In the genomic region with DNA sequence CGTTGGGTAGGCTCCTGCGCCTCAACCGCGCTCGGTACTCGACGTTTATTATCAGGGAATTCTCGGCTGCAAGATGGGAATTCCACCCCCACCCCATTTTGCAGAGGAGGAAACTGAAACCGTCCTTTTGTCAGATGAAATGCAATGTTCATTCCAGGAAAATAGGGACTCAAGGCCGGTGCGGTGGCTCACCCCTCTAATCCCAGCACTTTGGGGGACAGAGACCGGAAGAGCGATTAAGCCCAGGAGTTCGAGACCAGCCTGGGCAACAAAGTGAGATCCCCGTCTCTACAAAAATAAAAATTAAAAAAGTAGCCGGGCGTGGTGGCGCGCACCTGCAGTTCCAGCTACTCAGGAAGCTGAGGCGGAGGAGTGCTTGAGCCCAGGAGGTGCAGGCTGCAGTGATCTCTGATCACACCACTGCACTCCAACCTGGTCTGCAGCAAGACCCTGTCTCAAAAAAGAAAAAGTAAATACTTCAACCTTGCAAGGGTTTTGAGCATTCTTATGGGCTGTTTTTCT, we compare ENCODE assay signal across 8 cellular contexts. TPM values are rescaled to one million over a fixed set of nuclear protein-coding genes. Genes with fewer than 3 reads are reported as not detected.
DNase-seq lines count a peak whose midpoint lies in the region; ATAC-seq, FAIRE-seq and TF ChIP-seq lines count a peak whose summit lies in the region.

No MANE protein-coding gene starts in this region.

- ATAC-seq in Right ventricle myocardium inferior: no peak
- ATAC-seq in GM12878: peak; percentile 33
- ATAC-seq in memory B cell (ENCODE audit: low read depth): no peak
- no peak for ATAC-seq in aorta (ENCODE audit: low FRiP score)
- no peak for ATAC-seq in omental fat pad (ENCODE audit: low FRiP score)
- no peak for ATAC-seq in GM19452 (IDR thresholded peaks at IDR 0.05; ENCODE audit: unreplicated experiment)

- peaks cover 32% of the 10 kb centered on the region for H3K79me2 ChIP-seq in GM12878 (ENCODE audit: control insufficient read depth, insufficient read depth, low read length)

- FAIRE-seq in GM12878 (lab: Jason Lieb, UNC): no peak

- in situ Hi-C loops in GM12878 (cut with MboI): no loop called here

- H3K9ac ChIP-seq in GM12878 (ENCODE audit: control insufficient read depth, insufficient read depth, low read length): peak overlapping the region; percentile 82

- DNase-seq in right atrium auricular region (ENCODE audit: low spot score) (no peak), Right ventricle myocardium inferior (ENCODE audit: missing footprints) (no peak), GM12878 (ENCODE audit: low read depth, low spot score) (no peak), memory B cell (ENCODE audit: low spot score in 2 of 2) (no peak), aorta (no peak), omental fat pad (ENCODE audit: low spot score) (no peak), NCI-H226 (no peak)

- TF ChIP-seq POLR2A in GM12878 (IDR thresholded peaks at IDR 0.05; ENCODE audit: low read depth, low read length): no peak

- SMC1A ChIA-PET in GM12878 (lab: Charles Lee; ENCODE audit: uncharacterized antibody, unreplicated experiment): interaction anchor here (0.8 to 1.2 kb wide), 5 partner anchors 11 to 38 kb away, joined by 3 to 7 read pairs (median 4); no protein-coding TSS in a partner anchor

- H3K9me3 ChIP-seq in right atrium auricular region (no peaks in the 10 kb centered on the region), GM12878 (replicated peaks; ENCODE audit: control insufficient read depth, insufficient read depth, low read length) (no peaks in the 10 kb centered on the region), aorta (ENCODE audit: control insufficient read depth, low read length) (no peaks in the 10 kb centered on the region)

- peaks cover 13% of the 10 kb centered on the region for H3K36me3 Mint-ChIP-seq in memory B cell

- peaks cover 13% of the 10 kb centered on the region for H3K4me1 Mint-ChIP-seq in memory B cell

- peak overlapping the region; percentile 60 to 81 for H3K4me3 ChIP-seq in right atrium auricular region
- H3K4me3 ChIP-seq in GM12878: peak overlapping the region; percentile 78
- H3K4me3 ChIP-seq in aorta (ENCODE audit: low read length in 2 of 2): peak overlapping the region; percentile 29 to 51

- H3K9me3 Mint-ChIP-seq in memory B cell: no peaks in the 10 kb centered on the region

- H3K4me2 ChIP-seq in GM12878 (ENCODE audit: control insufficient read depth, insufficient read depth): peak overlapping the region; percentile 44

- RAD21 ChIA-PET in GM12878 (lab: Charles Lee; ENCODE audit: unreplicated experiment): interaction anchor here (0.6 to 3.1 kb wide), 10 partner anchors 9 to 146 kb away, joined by 3 to 20 read pairs (median 4); no protein-coding TSS in a partner anchor

- H3K27me3 Mint-ChIP-seq in memory B cell: peaks cover 2% of the 10 kb centered on the region

- POLR2A ChIA-PET in GM12878 (lab: Charles Lee): interaction anchor here (0.6 to 2.0 kb wide), 6 partner anchors 9 to 45 kb away, joined by 3 to 7 read pairs (median 5); partner anchors contain the start of gene LAT2

- no peaks in the 10 kb centered on the region for H4K20me1 ChIP-seq in GM12878 (ENCODE audit: control insufficient read depth, insufficient read depth)

- no peak for TF ChIP-seq EP300 in GM12878 (IDR thresholded peaks at IDR 0.05; ENCODE audit: borderline replicate concordance in 1 of 2, control insufficient read depth in 1 of 2, low read depth in 2 of 2, low read length in 2 of 2)

- CTCF ChIA-PET in GM12878 (lab: Yijun Ruan, JAX): interaction anchor here (0.5 to 1.8 kb wide), 3 partner anchors 43 to 155 kb away, joined by 3 to 9 read pairs (median 5); no protein-coding TSS in a partner anchor

- WGBS in GM12878 (ENCODE audit: insufficient coverage, insufficient replicate concordance, low lambda C conversion rate, missing lambda C conversion rate): under 1% methylated on average over 20 of the region's 20 CpGs
- 23 to 25% methylated on average over 20 of the region's 20 CpGs for WGBS in aorta, 2 donors

- peaks cover 0 to 34% of the 10 kb centered on the region in 2 donors for H3K4me1 ChIP-seq in right atrium auricular region
- H3K4me1 ChIP-seq in GM12878 (ENCODE audit: control insufficient read depth, insufficient read depth, low read length): peaks cover 33% of the 10 kb centered on the region
- H3K4me1 ChIP-seq in aorta (ENCODE audit: control insufficient read depth in 1 of 2, insufficient read depth in 2 of 2, low read length in 2 of 2): no peaks in the 10 kb centered on the region

- H3K4me3 Mint-ChIP-seq in memory B cell: peak overlapping the region; percentile 98

- H3K27ac Mint-ChIP-seq in memory B cell: peak overlapping the region; percentile 92

- H3K27me3 ChIP-seq in right atrium auricular region: no peaks in the 10 kb centered on the region
- no peaks in the 10 kb centered on the region for H3K27me3 ChIP-seq in GM12878 (replicated peaks in 1 of 2; ENCODE audit: control insufficient read depth in 2 of 2, insufficient read depth in 2 of 2, low read length in 1 of 2)
- no peaks in the 10 kb centered on the region for H3K27me3 ChIP-seq in aorta (ENCODE audit: control insufficient read depth in 1 of 2, insufficient read depth in 2 of 2, low read length in 1 of 2)

- peak overlapping the region; percentile 65 for H2AFZ ChIP-seq in GM12878 (ENCODE audit: control insufficient read depth, low read depth, low read length)

- H3K27ac ChIP-seq in right atrium auricular region: peak overlapping the region; percentile 91 to 96
- H3K27ac ChIP-seq in GM12878 (ENCODE audit: control insufficient read depth, insufficient read depth): peak overlapping the region; percentile 88
- H3K27ac ChIP-seq in aorta (ENCODE audit: low read depth in 1 of 2, low read length in 2 of 2): peak overlapping the region in 1 of 2 donors; percentile 56

- intact Hi-C loops in Right ventricle myocardium inferior (cut with DNase I) (loop anchor here (1.0 to 5.0 kb wide), 3 partner anchors 24 to 117 kb away; no protein-coding TSS in a partner anchor), GM12878 (cut with micrococcal nuclease; ENCODE audit: unreplicated experiment) (loop anchor here (1.0 to 5.0 kb wide), 4 partner anchors 17 to 38 kb away; partner anchors contain the start of gene CLIP2), aorta (cut with DNase I) (loop anchor here (2.0 to 5.0 kb wide), 3 partner anchors 37 to 52 kb away; partner anchors contain the start of gene LAT2 (in 1 of the 2))

- TSS peak; percentile 95 for BruUV-seq in GM12878 (replicated peaks; lab: Mats Ljungman, UMichigan)

- TF ChIP-seq CTCF in right atrium auricular region (IDR thresholded peaks at IDR 0.05) (no peak), GM12878 (IDR thresholded peaks at IDR 0.05 in 2 of 3, conservative IDR thresholded peaks at IDR 0.05 in 1 of 3; ENCODE audit: control insufficient read depth in 2 of 3, extremely low read depth in 1 of 3, insufficient read depth in 1 of 3, low read depth in 3 of 3, low read length in 3 of 3) (no peak), omental fat pad (IDR thresholded peaks at IDR 0.05) (no peak)

- TF ChIP-seq RAD21 in GM12878 (IDR thresholded peaks at IDR 0.05; ENCODE audit: insufficient read depth, low read depth, low read length): no peak

- H3K36me3 ChIP-seq in right atrium auricular region: peaks cover 13% of the 10 kb centered on the region
- H3K36me3 ChIP-seq in GM12878 (ENCODE audit: control insufficient read depth in 2 of 2, insufficient read depth in 2 of 2, low read length in 1 of 2): peaks cover 5 to 7% of the 10 kb centered on the region in 2 experiments
- H3K36me3 ChIP-seq in aorta (ENCODE audit: control insufficient read depth in 1 of 2, insufficient read depth in 2 of 2, low read length in 1 of 2): no peaks in the 10 kb centered on the region

RNA-seq across cellular contexts. Expression of gene RFC2, which starts 0.7 kb away (rescaled TPM):
- total RNA-seq in right atrium auricular region (1 to 10 TPM; 6.0 to 8.5 TPM), Right ventricle myocardium inferior (12.4 TPM), GM12878 (2014; rRNA removed) (95.3 and 95.8 TPM in 2 replicates), GM12878 (2014; rRNA removed; fragmentation: Illumina TruSeq; extraction: Trizol) (87.5 and 91.9 TPM in 2 replicates), GM12878 (2021) (73.3 and 73.5 TPM in 2 replicates), aorta (10 to 100 TPM; 13.7 to 14.2 TPM), omental fat pad (10 to 100 TPM; 10.9 to 14.8 (median 12.3) TPM)
- total RNA-seq in GM12878 (2013; cell fraction: nucleolus; rRNA removed): 17.6 and 17.8 TPM in 2 replicates
- polyA plus RNA-seq in GM12878 (2011; ENCODE audit: low read depth): 29.8 TPM
- polyA plus RNA-seq in GM12878 (2011; rRNA removed) (47.0 and 69.3 TPM in 2 replicates), GM12878 (2014; fragmentation: Illumina TruSeq; extraction: Trizol) (108 and 121 TPM in 2 replicates), GM12878 (2014; fragmentation: Nextera tagmentation; extraction: Ambion mirVana) (10 to 100 TPM; 25.8 to 45.2 TPM), GM12878 (2014; rRNA removed) (89.9 and 92.7 TPM in 2 replicates), GM12878 (2016; fragmentation: Nextera tagmentation; extraction: Ambion mirVana) (100 to 1,000 TPM; 135 to 145 TPM), aorta (10 to 100 TPM; 12.8 to 16.1 TPM)
- 67.8 and 85.5 TPM in 2 replicates for polyA plus RNA-seq in GM12878 (2011; cell fraction: cytosol; rRNA removed)
- polyA plus RNA-seq in GM12878 (2011; cell fraction: nucleus; rRNA removed): 18.8 and 27.6 TPM in 2 replicates
- polyA plus RNA-seq in GM12878 (2012): 37.5 and 41.6 TPM in 2 replicates
- 85.6 and 92.8 TPM in 2 replicates for polyA minus RNA-seq in GM12878 (2011; rRNA and poly(A)+ RNA removed)
- 34.7 and 43.0 TPM in 2 replicates for polyA minus RNA-seq in GM12878 (2011; cell fraction: cytosol; rRNA and poly(A)+ RNA removed)
- polyA minus RNA-seq in GM12878 (2011; cell fraction: nucleus; rRNA and poly(A)+ RNA removed): 12.7 and 23.5 TPM in 2 replicates

RNA-seq across cellular contexts. Expression of gene CLIP2, which starts 34.3 kb away (rescaled TPM):
- total RNA-seq in right atrium auricular region (10 to 100 TPM in 1 of 2 donors, 1 to 10 TPM in 1; 9.5 to 12.1 TPM), Right ventricle myocardium inferior (7.5 TPM), GM12878 (2014; rRNA removed) (22.0 and 26.3 TPM in 2 replicates), GM12878 (2014; rRNA removed; fragmentation: Illumina TruSeq; extraction: Trizol) (26.9 and 27.4 TPM in 2 replicates), GM12878 (2021) (52.9 and 56.3 TPM in 2 replicates), aorta (10 to 100 TPM; 27.5 to 35.7 TPM), omental fat pad (10 to 100 TPM in 3 of 4 donors, 1 to 10 TPM in 1; 9.6 to 23.3 (median 16.4) TPM)
- 143 and 165 TPM in 2 replicates for total RNA-seq in GM12878 (2013; cell fraction: nucleolus; rRNA removed)
- polyA plus RNA-seq in GM12878 (2011; ENCODE audit: low read depth): 9.8 TPM
- polyA plus RNA-seq in GM12878 (2011; rRNA removed) (6.1 and 10.4 TPM in 2 replicates), GM12878 (2014; fragmentation: Illumina TruSeq; extraction: Trizol) (5.0 and 23.2 TPM in 2 replicates), GM12878 (2014; fragmentation: Nextera tagmentation; extraction: Ambion mirVana) (under 1 TPM; 0.26 to 0.82 TPM), GM12878 (2014; rRNA removed) (23.3 and 28.8 TPM in 2 replicates), GM12878 (2016; fragmentation: Nextera tagmentation; extraction: Ambion mirVana) (10 to 100 TPM; 14.8 to 18.9 TPM), aorta (10 to 100 TPM; 15.3 to 16.2 TPM)
- polyA plus RNA-seq in GM12878 (2011; cell fraction: cytosol; rRNA removed): 14.3 and 15.7 TPM in 2 replicates
- polyA plus RNA-seq in GM12878 (2011; cell fraction: nucleus; rRNA removed): 17.4 and 26.9 TPM in 2 replicates
- 29.2 and 33.1 TPM in 2 replicates for polyA plus RNA-seq in GM12878 (2012)
- polyA minus RNA-seq in GM12878 (2011; rRNA and poly(A)+ RNA removed): 15.9 and 30.9 TPM in 2 replicates
- polyA minus RNA-seq in GM12878 (2011; cell fraction: cytosol; rRNA and poly(A)+ RNA removed): 18.5 and 19.4 TPM in 2 replicates
- polyA minus RNA-seq in GM12878 (2011; cell fraction: nucleus; rRNA and poly(A)+ RNA removed): 16.9 and 27.1 TPM in 2 replicates

RNA-seq across cellular contexts. Expression of gene LAT2, which starts 45.1 kb away (rescaled TPM):
- total RNA-seq in right atrium auricular region (1 to 10 TPM; 1.4 to 6.1 TPM), Right ventricle myocardium inferior (3.4 TPM), GM12878 (2014; rRNA removed) (205 and 218 TPM in 2 replicates), GM12878 (2014; rRNA removed; fragmentation: Illumina TruSeq; extraction: Trizol) (162 and 166 TPM in 2 replicates), GM12878 (2021) (217 TPM in 2 replicates), aorta (10 to 100 TPM; 12.0 to 17.0 TPM), omental fat pad (10 to 100 TPM in 3 of 4 donors, 1 to 10 TPM in 1; 3.0 to 19.4 (median 16.5) TPM)
- total RNA-seq in GM12878 (2013; cell fraction: nucleolus; rRNA removed): 220 and 226 TPM in 2 replicates
- polyA plus RNA-seq in GM12878 (2011; ENCODE audit: low read depth): 90.0 TPM
- polyA plus RNA-seq in GM12878 (2011; rRNA removed) (124 and 153 TPM in 2 replicates), GM12878 (2014; fragmentation: Illumina TruSeq; extraction: Trizol) (104 and 177 TPM in 2 replicates), GM12878 (2014; fragmentation: Nextera tagmentation; extraction: Ambion mirVana) (10 to 100 TPM; 33.4 to 48.7 TPM), GM12878 (2014; rRNA removed) (242 and 276 TPM in 2 replicates), GM12878 (2016; fragmentation: Nextera tagmentation; extraction: Ambion mirVana) (100 to 1,000 TPM; 195 to 218 TPM), aorta (10 to 100 TPM in 1 of 2 donors, 1 to 10 TPM in 1; 4.2 to 12.4 TPM)
- 144 and 171 TPM in 2 replicates for polyA plus RNA-seq in GM12878 (2011; cell fraction: cytosol; rRNA removed)
- 154 and 158 TPM in 2 replicates for polyA plus RNA-seq in GM12878 (2011; cell fraction: nucleus; rRNA removed)
- 148 and 154 TPM in 2 replicates for polyA plus RNA-seq in GM12878 (2012)
- polyA minus RNA-seq in GM12878 (2011; rRNA and poly(A)+ RNA removed): 76.4 and 144 TPM in 2 replicates
- 40.3 and 41.0 TPM in 2 replicates for polyA minus RNA-seq in GM12878 (2011; cell fraction: cytosol; rRNA and poly(A)+ RNA removed)
- 59.7 and 105 TPM in 2 replicates for polyA minus RNA-seq in GM12878 (2011; cell fraction: nucleus; rRNA and poly(A)+ RNA removed)

Comparison
In these comparisons a context has a peak if more than half of its experiments do, and no peak if none do; other contexts are left out.
1. RNA of gene LAT2, which starts 45.1 kb away (total RNA-seq): 162 to 226 TPM in GM12878; 3.0 to 19.4 TPM in omental fat pad, 12.0 to 17.0 TPM in aorta, 1.4 to 6.1 TPM in right atrium auricular region and 3.4 TPM in Right ventricle myocardium inferior (single experiment); every median in the first group is over 4 times any median in the second.
2. Peak in every context shown above with its lines, with median percentiles within 50 percentile points of each other: H3K4me3 ChIP-seq.